ENCODE assay signal across 12 cellular contexts in genomic region chr1:21976703-21977239, GRCh38. TPM values are rescaled to one million over a fixed set of nuclear protein-coding genes. Genes with fewer than 3 reads are reported as not detected.
"Had no signal": no experiment of that assay in that cellular context is flagged by ENCODE, and none has a peak within 500 bp of the region (broad histone marks: within the 10 kb centered on the region; RNA-seq: fewer than 3 reads in every experiment).

Gene CELA3B (plus strand): TSS chr1:21977022. CDS start chr1:21977040, 18 bp downstream.

RNA-seq across cellular contexts. Expression of gene CELA3B, which starts in this region (rescaled TPM):
- total RNA-seq: activated B cell treated with CpG ODN at 0.5 μM for 24 hours; activated CD8-positive, alpha-beta T cell treated with anti-CD3 and anti-CD28 coated beads for 36 hours; activated T-helper 17 cell treated with anti-CD3 and anti-CD28 coated beads, Interleukin-2, amount 50 U/mL, for 72 hours; breast epithelium; cardiac muscle cell; dorsolateral prefrontal cortex; esophagus squamous epithelium; fibroblast of lung; fibroblast of villous mesenchyme; gastroesophageal sphincter; glomerular endothelial cell; T-helper 1 cell treated with Interleukin-12 subunit alpha and Interleukin-12 subunit beta and Interleukin-4 antibody, amounts not matched to agents 30 ng/mL and 1 ng/mL, for 36 hours had no signal
- polyA plus RNA-seq: cardiac muscle cell, fibroblast of lung had no signal
